In the genomic region with DNA sequence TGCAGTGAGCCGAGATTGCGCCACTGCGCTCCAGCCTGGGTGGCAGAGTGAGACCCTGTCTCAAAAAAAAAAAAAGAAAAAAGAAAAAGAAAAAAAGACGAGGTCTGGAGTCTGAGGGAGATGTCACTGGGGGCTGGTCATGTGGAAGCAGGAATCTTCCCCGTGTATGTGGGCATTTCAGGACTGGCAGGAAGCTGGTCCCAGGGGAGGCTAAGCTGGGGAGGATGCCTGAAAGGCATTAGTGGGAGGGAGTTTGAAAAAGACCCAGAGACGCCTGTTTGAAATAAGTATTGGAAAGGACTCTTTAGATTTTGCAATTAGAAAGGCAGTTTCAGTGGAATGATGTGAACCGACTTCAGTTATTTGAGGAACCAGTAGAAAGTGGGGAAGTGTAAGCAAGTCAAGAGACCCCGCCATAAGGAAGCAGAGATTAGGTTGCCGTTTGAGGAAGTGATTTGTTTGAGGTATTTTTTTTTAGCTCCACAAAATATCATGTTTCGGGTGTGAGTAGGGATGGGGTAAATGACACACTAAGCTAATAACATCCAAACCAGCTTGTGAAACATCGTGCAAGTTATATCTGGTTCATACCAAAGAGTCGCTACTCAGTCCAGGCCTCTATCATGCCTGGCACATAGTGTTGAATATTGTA, we compare ENCODE assay signal across 8 cellular contexts. TPM values are rescaled to one million over a fixed set of nuclear protein-coding genes. Genes with fewer than 3 reads are reported as not detected.
A peak's percentile ranks its signal among the peaks of the same experiment; 100 is the strongest.
DNase-seq lines count a peak whose midpoint lies in the region; ATAC-seq and TF ChIP-seq lines count a peak whose summit lies in the region.

No MANE protein-coding gene starts in this region.

- no peaks in the 10 kb centered on the region for H3K27me3 ChIP-seq in tibial artery

- peaks cover 0 to 29% (median 7%) of the 10 kb centered on the region in 4 donors for H3K4me1 ChIP-seq in tibial artery

- BruUV-seq in Calu3 (replicated peaks; lab: Mats Ljungman, UMichigan), result no TSS peak

- H3K9me3 Mint-ChIP-seq in dendritic cell treated with granulocyte-macrophage colony-stimulating factor and Interleukin-4, amounts not matched to agents 40 ng/mL and 50 ng/mL, for 4 days, result no peaks in the 10 kb centered on the region
- H3K9me3 Mint-ChIP-seq in Calu3 (ENCODE audit: low read depth, unreplicated experiment), result no peaks in the 10 kb centered on the region

- CTCF ChIA-PET in Calu3 (lab: Charles Lee), result interaction anchor here (0.6 to 1.0 kb wide), 4 partner anchors 9 to 679 kb away, joined by 3 to 6 read pairs (median 3); no protein-coding TSS in a partner anchor

- peaks cover 0 to 13% (median 0%) of the 10 kb centered on the region in 3 donors for H3K36me3 ChIP-seq in tibial artery

- intact Hi-C loops in Right ventricle myocardium inferior (cut with DNase I) (no loop called here), cardiac septum (cut with DNase I) (no loop called here), tibial artery (cut with DNase I; ENCODE audit: low total_unique reads) (no loop called here), head of caudate nucleus (cut with DNase I) (no loop called here), Calu3 (cut with micrococcal nuclease; ENCODE audit: unreplicated experiment) (no loop called here)
- intact Hi-C loops in dendritic cell treated with granulocyte-macrophage colony-stimulating factor and Interleukin-4, amounts not matched to agents 40 ng/mL and 50 ng/mL, for 4 days (cut with micrococcal nuclease), result loop anchor here (10.0 kb wide), 1 partner anchor 49 kb away; no protein-coding TSS in a partner anchor

- peak overlapping the region; percentile 61 for H3K4me3 Mint-ChIP-seq in dendritic cell treated with granulocyte-macrophage colony-stimulating factor and Interleukin-4, amounts not matched to agents 40 ng/mL and 50 ng/mL, for 4 days
- H3K4me3 Mint-ChIP-seq in Calu3 (ENCODE audit: low read depth, unreplicated experiment), result no peak overlapping the region

- no peaks in the 10 kb centered on the region for H3K27me3 Mint-ChIP-seq in dendritic cell treated with granulocyte-macrophage colony-stimulating factor and Interleukin-4, amounts not matched to agents 40 ng/mL and 50 ng/mL, for 4 days
- H3K27me3 Mint-ChIP-seq in Calu3 (ENCODE audit: unreplicated experiment), result peaks cover 17% of the 10 kb centered on the region

- H3K4me3 ChIP-seq in tibial artery, result no peak overlapping the region

- H3K36me3 Mint-ChIP-seq in dendritic cell treated with granulocyte-macrophage colony-stimulating factor and Interleukin-4, amounts not matched to agents 40 ng/mL and 50 ng/mL, for 4 days (ENCODE audit: low read depth), result peaks cover 89% of the 10 kb centered on the region
- H3K36me3 Mint-ChIP-seq in Calu3 (ENCODE audit: insufficient read depth, unreplicated experiment), result no peaks in the 10 kb centered on the region

- DNase-seq in Right ventricle myocardium inferior (ENCODE audit: missing footprints) (no peak), cardiac septum (ENCODE audit: low spot score) (no peak), tibial artery (no peak), NCI-H345 treated with DMSO at 0.1 percent for 48 hours (lab: John Stamatoyannopoulos, UW; ENCODE audit: unreplicated experiment) (no peak), head of caudate nucleus (no peak), Calu3 (no peak)

- H3K4me1 Mint-ChIP-seq in dendritic cell treated with granulocyte-macrophage colony-stimulating factor and Interleukin-4, amounts not matched to agents 40 ng/mL and 50 ng/mL, for 4 days (ENCODE audit: low read depth), result peaks cover 64% of the 10 kb centered on the region
- H3K4me1 Mint-ChIP-seq in Calu3 (ENCODE audit: low read depth, unreplicated experiment), result no peaks in the 10 kb centered on the region

- no peak for TF ChIP-seq CTCF in tibial artery (IDR thresholded peaks at IDR 0.05)
- TF ChIP-seq CTCF in Calu3 (IDR thresholded peaks at IDR 0.05; ENCODE audit: unreplicated experiment), result no peak

- H3K9me3 ChIP-seq in tibial artery, result no peaks in the 10 kb centered on the region

- H3K27ac Mint-ChIP-seq in dendritic cell treated with granulocyte-macrophage colony-stimulating factor and Interleukin-4, amounts not matched to agents 40 ng/mL and 50 ng/mL, for 4 days, result peak overlapping the region; percentile 85
- no peak overlapping the region for H3K27ac Mint-ChIP-seq in Calu3 (ENCODE audit: unreplicated experiment)

- ATAC-seq in Right ventricle myocardium inferior (peak; percentile 35), HG03432 (IDR thresholded peaks at IDR 0.05; ENCODE audit: unreplicated experiment) (peak; percentile 65)

- peak overlapping the region; percentile 29 to 32 for H3K27ac ChIP-seq in tibial artery

RNA-seq across cellular contexts. Expression of a gene that starts 55.5 kb away (rescaled TPM):
- total RNA-seq in Right ventricle myocardium inferior (77.1 TPM), cardiac septum (61.8 TPM), Calu3 (2022) (14.4 and 20.4 TPM in 2 replicates)
